Comparison of ENCODE assay signal across 10 cellular contexts in the genomic region with DNA sequence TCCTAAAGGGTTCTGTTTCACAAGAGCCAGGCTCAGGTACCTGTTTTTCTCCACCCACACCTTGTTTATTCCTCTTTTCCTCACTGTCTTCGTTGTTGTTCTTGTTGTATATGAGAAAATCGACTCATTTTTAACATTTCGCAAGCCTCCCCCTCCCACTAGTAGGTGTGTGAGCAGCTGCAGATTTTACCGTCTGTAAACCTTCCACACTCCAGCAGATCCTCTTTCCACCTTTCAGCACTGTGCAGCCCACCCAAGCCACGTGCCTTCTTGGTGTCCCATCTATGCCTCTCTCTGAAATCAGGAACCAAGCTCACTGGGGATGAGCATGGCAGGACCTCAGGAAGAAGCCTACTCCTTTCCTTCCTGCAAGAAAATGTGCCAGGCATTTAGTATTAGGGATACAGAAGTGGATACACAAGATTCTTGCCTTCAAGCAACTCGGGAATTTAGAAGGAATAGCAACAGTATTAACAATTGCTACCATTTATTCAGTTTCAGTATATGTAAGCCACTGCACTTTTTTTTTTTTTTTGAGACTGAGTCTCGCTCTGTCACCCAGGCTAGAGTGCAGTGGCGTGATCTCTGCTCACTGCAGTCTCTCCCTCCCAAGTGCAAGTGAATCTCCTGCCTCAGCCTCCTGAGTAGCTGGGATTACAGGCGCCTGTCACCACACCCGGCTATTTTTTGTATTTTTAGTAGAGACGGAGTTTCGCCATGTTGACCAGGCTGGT.
A peak's percentile ranks its signal among the peaks of the same experiment; 100 is the strongest.
DNase-seq lines count a peak whose midpoint lies in the region; ATAC-seq and TF ChIP-seq lines count a peak whose summit lies in the region.
"Had no signal": no experiment of that assay in that cellular context is flagged by ENCODE, and none has a peak within 500 bp of the region (broad histone marks: within the 10 kb centered on the region; RNA-seq: fewer than 3 reads in every experiment).

No MANE protein-coding gene starts in this region.

- CTCF ChIA-PET in activated CD8-positive, alpha-beta memory T cell treated with anti-CD3 and anti-CD28 coated beads, Interleukin-2, amount 10 ng/mL, durations not matched to agents 7 days and 5 days (lab: Charles Lee) = interaction anchor here (1.0 to 4.8 kb wide), 5 partner anchors 10 to 189 kb away, joined by 3 to 28 read pairs (median 22); a partner anchor contains a TSS
- CTCF ChIA-PET in HEK293T (lab: Yijun Ruan, JAX) = no interaction called here

- no peaks in the 10 kb centered on the region for H3K9me3 Mint-ChIP-seq in activated CD8-positive, alpha-beta memory T cell treated with anti-CD3 and anti-CD28 coated beads, Interleukin-2, amount 10 ng/mL, durations not matched to agents 7 days and 5 days (ENCODE audit: low read depth)
- H3K9me3 Mint-ChIP-seq in stimulated activated naive B cell treated with anti-CD40 and anti-IgM and Interleukin-4, amounts not matched to agents 10 μg/mL and 1 μg/mL and 100 μg/mL, for 72 hours = no peaks in the 10 kb centered on the region

- POLR2A ChIA-PET in HEK293T (lab: Yijun Ruan, JAX) = no interaction called here

- peak overlapping the region; percentile 54 for H3K4me3 Mint-ChIP-seq in activated CD8-positive, alpha-beta memory T cell treated with anti-CD3 and anti-CD28 coated beads, Interleukin-2, amount 10 ng/mL, durations not matched to agents 7 days and 5 days
- H3K4me3 Mint-ChIP-seq in stimulated activated naive B cell treated with anti-CD40 and anti-IgM and Interleukin-4, amounts not matched to agents 10 μg/mL and 1 μg/mL and 100 μg/mL, for 72 hours = peak overlapping the region; percentile 59 to 62

- ATAC-seq in activated CD8-positive, alpha-beta memory T cell treated with anti-CD3 and anti-CD28 coated beads, Interleukin-2, amount 10 ng/mL, durations not matched to agents 7 days and 5 days = peak; percentile 14
- ATAC-seq in HG02678 (IDR thresholded peaks at IDR 0.05; ENCODE audit: unreplicated experiment) = peak; percentile 10
- ATAC-seq in stimulated activated naive B cell treated with anti-CD40 and anti-IgM and Interleukin-4, amounts not matched to agents 10 μg/mL and 1 μg/mL and 100 μg/mL, for 72 hours (replicated peaks) = peak; percentile 27 to 31
- no peak for ATAC-seq in HG03565 (IDR thresholded peaks at IDR 0.05; ENCODE audit: unreplicated experiment)

- H3K36me3 Mint-ChIP-seq in activated CD8-positive, alpha-beta memory T cell treated with anti-CD3 and anti-CD28 coated beads, Interleukin-2, amount 10 ng/mL, durations not matched to agents 7 days and 5 days = peaks cover 44% of the 10 kb centered on the region
- H3K36me3 Mint-ChIP-seq in stimulated activated naive B cell treated with anti-CD40 and anti-IgM and Interleukin-4, amounts not matched to agents 10 μg/mL and 1 μg/mL and 100 μg/mL, for 72 hours = peaks cover 28 to 52% of the 10 kb centered on the region in 2 donors

- peaks cover 80% of the 10 kb centered on the region for H3K4me1 Mint-ChIP-seq in activated CD8-positive, alpha-beta memory T cell treated with anti-CD3 and anti-CD28 coated beads, Interleukin-2, amount 10 ng/mL, durations not matched to agents 7 days and 5 days
- H3K4me1 Mint-ChIP-seq in stimulated activated naive B cell treated with anti-CD40 and anti-IgM and Interleukin-4, amounts not matched to agents 10 μg/mL and 1 μg/mL and 100 μg/mL, for 72 hours = peaks cover 56 to 75% of the 10 kb centered on the region in 2 donors

- H3K27me3 Mint-ChIP-seq in activated CD8-positive, alpha-beta memory T cell treated with anti-CD3 and anti-CD28 coated beads, Interleukin-2, amount 10 ng/mL, durations not matched to agents 7 days and 5 days = no peaks in the 10 kb centered on the region
- no peaks in the 10 kb centered on the region for H3K27me3 Mint-ChIP-seq in stimulated activated naive B cell treated with anti-CD40 and anti-IgM and Interleukin-4, amounts not matched to agents 10 μg/mL and 1 μg/mL and 100 μg/mL, for 72 hours

- DNase-seq in activated CD8-positive, alpha-beta memory T cell treated with anti-CD3 and anti-CD28 coated beads, Interleukin-2, amount 10 ng/mL, durations not matched to agents 7 days and 5 days = no peak
- no peak for DNase-seq in activated CD8-positive, alpha-beta memory T cell treated with anti-CD3 and anti-CD28 coated beads for 24 hours
- peak; percentile 81 for DNase-seq in SIG-M5 treated with dmso at 0.1 percent for 504 hours (lab: John Stamatoyannopoulos, UW; ENCODE audit: unreplicated experiment)
- DNase-seq in stimulated activated naive B cell treated with anti-CD40 and anti-IgM and Interleukin-4, amounts not matched to agents 10 μg/mL and 1 μg/mL and 100 μg/mL, for 72 hours = no peak
- no peak for DNase-seq in HEK293T (ENCODE audit: extremely low spot score)
- no peak for DNase-seq in HPDE6-E6E7 (ENCODE audit: extremely low spot score)
- DNase-seq: heart left ventricle, pancreas had no signal

- H3K27ac Mint-ChIP-seq in activated CD8-positive, alpha-beta memory T cell treated with anti-CD3 and anti-CD28 coated beads, Interleukin-2, amount 10 ng/mL, durations not matched to agents 7 days and 5 days = peak overlapping the region; percentile 94
- peak overlapping the region; percentile 94 for H3K27ac Mint-ChIP-seq in stimulated activated naive B cell treated with anti-CD40 and anti-IgM and Interleukin-4, amounts not matched to agents 10 μg/mL and 1 μg/mL and 100 μg/mL, for 72 hours

TF ChIP-seq in HEK293T, 16 proteins besides CTCF, POLR2A, EP300 and RAD21:
- TF ChIP-seq NFRKB (IDR thresholded peaks at IDR 0.05) (no peak), FOXA1 (IDR thresholded peaks at IDR 0.05) (no peak), SUZ12 (IDR thresholded peaks at IDR 0.05) (no peak), HDGF (IDR thresholded peaks at IDR 0.05; ENCODE audit: borderline replicate concordance) (no peak), L3MBTL2 (conservative IDR thresholded peaks at IDR 0.05) (no peak), ZNF384 (IDR thresholded peaks at IDR 0.05) (no peak), ARNT (IDR thresholded peaks at IDR 0.05) (no peak), BHLHE40 (IDR thresholded peaks at IDR 0.05; ENCODE audit: borderline replicate concordance) (no peak), ELF4 (IDR thresholded peaks at IDR 0.05) (no peak), LEF1 (IDR thresholded peaks at IDR 0.05; ENCODE audit: borderline replicate concordance) (no peak)
- TF ChIP-seq, protein P1, sequence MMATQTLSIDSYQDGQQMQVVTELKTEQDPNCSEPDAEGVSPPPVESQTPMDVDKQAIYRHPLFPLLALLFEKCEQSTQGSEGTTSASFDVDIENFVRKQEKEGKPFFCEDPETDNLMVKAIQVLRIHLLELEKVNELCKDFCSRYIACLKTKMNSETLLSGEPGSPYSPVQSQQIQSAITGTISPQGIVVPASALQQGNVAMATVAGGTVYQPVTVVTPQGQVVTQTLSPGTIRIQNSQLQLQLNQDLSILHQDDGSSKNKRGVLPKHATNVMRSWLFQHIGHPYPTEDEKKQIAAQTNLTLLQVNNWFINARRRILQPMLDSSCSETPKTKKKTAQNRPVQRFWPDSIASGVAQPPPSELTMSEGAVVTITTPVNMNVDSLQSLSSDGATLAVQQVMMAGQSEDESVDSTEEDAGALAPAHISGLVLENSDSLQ (IDR thresholded peaks at IDR 0.05) = no peak
